23 cellular contexts compared by ENCODE assay signal in the genomic region with DNA sequence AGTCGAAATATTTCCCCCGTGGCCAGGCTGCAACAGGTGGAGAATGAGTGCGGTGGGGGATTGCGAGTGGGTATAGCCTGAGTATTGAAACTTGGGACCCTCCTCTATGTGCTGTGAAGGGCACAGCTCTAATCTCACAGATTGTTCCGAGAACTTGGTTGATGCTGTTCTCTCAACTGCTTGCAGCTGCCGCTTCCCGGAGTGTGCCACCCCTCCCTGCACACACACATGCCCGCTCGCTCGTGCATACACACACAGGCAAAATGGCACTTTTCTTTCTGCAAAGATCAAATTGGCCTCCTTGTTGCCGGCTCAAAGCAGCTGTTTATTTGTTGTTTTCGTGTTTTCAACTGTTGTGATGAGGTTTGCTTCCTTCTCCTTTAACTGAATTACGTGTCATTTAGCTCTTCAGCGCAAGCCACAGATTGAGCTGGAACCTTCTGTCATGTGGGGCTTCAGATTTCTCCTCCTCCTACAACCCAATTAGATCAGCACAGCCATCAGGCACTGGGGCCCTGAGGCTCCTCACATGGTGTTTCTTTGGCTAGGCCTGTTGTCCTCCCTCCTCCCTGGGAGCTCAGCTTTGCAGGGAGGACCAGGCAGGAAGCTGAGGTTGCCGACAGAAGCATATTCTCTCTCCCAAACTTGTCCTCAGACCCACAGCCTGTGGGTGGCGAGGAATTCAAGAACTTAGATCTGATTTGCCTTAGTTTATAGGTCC. TPM values are rescaled to one million over a fixed set of nuclear protein-coding genes. Genes with fewer than 3 reads are reported as not detected.
"Had no signal": no experiment of that assay in that cellular context is flagged by ENCODE, and none has a peak within 500 bp of the region (broad histone marks: within the 10 kb centered on the region; RNA-seq: fewer than 3 reads in every experiment).

No MANE protein-coding gene starts in this region.

- H3K9me3 Mint-ChIP-seq: activated naive CD8-positive, alpha-beta T cell treated with anti-CD3 and anti-CD28 coated beads, Interleukin-2, amount 10 ng/mL, durations not matched to agents 7 days and 5 days; effector memory CD8-positive, alpha-beta T cell; T-cell had no signal

- ATAC-seq: activated CD4-positive, alpha-beta T cell treated with anti-CD3 and anti-CD28 coated beads for 36 hours; activated CD8-positive, alpha-beta T cell treated with anti-CD3 and anti-CD28 coated beads, Interleukin-2, amount 10 ng/mL, durations not matched to agents 7 days and 5 days; effector memory CD8-positive, alpha-beta T cell; gastroesophageal sphincter; left cardiac atrium; mucosa of descending colon; naive thymus-derived CD8-positive, alpha-beta T cell; right lobe of liver; T-cell had no signal

- H3K36me3 Mint-ChIP-seq: activated naive CD8-positive, alpha-beta T cell treated with anti-CD3 and anti-CD28 coated beads, Interleukin-2, amount 10 ng/mL, durations not matched to agents 7 days and 5 days; naive thymus-derived CD8-positive, alpha-beta T cell; T-cell had no signal

- H3K36me3 ChIP-seq: gastroesophageal sphincter, neutrophil, prostate gland, right lobe of liver, suprapubic skin had no signal

- H3K9me3 ChIP-seq: gastroesophageal sphincter, mucosa of descending colon, neutrophil, prostate gland, right lobe of liver, suprapubic skin had no signal

- DNase-seq: activated CD4-positive, alpha-beta T cell treated with anti-CD3 and anti-CD28 coated beads for 36 hours; activated CD8-positive, alpha-beta memory T cell treated with anti-CD3 and anti-CD28 coated beads, Interleukin-2, amount 50 U/mL, for 48 hours; activated CD8-positive, alpha-beta T cell treated with anti-CD3 and anti-CD28 coated beads, Interleukin-2, amount 10 ng/mL, durations not matched to agents 7 days and 5 days; activated naive CD8-positive, alpha-beta T cell treated with anti-CD3 and anti-CD28 coated beads, Interleukin-2, amount 10 ng/mL, durations not matched to agents 7 days and 5 days; aorta; cortex of kidney; effector memory CD8-positive, alpha-beta T cell; immature natural killer cell; left cardiac atrium; mucosa of descending colon; naive thymus-derived CD8-positive, alpha-beta T cell; right lobe of liver; stimulated activated CD4-positive, alpha-beta T cell treated with anti-CD3 and anti-CD28 coated beads, Interleukin-1b, Interleukin-23, amount 100 ng/mL, for 48 hours; stimulated activated naive CD4-positive, alpha-beta T cell; T-cell; T1000 had no signal

- H3K27ac ChIP-seq: epithelial cell of prostate, gastroesophageal sphincter, neutrophil, prostate gland, right lobe of liver, suprapubic skin, VCaP had no signal

- H3K27ac Mint-ChIP-seq: activated CD4-positive, alpha-beta T cell treated with anti-CD3 and anti-CD28 coated beads for 36 hours; activated CD8-positive, alpha-beta T cell treated with anti-CD3 and anti-CD28 coated beads, Interleukin-2, amount 10 ng/mL, durations not matched to agents 7 days and 5 days; activated naive CD8-positive, alpha-beta T cell treated with anti-CD3 and anti-CD28 coated beads, Interleukin-2, amount 10 ng/mL, durations not matched to agents 7 days and 5 days; effector memory CD8-positive, alpha-beta T cell; naive thymus-derived CD8-positive, alpha-beta T cell; T-cell had no signal

- H3K4me3 Mint-ChIP-seq: activated CD4-positive, alpha-beta T cell treated with anti-CD3 and anti-CD28 coated beads for 36 hours; activated CD8-positive, alpha-beta T cell treated with anti-CD3 and anti-CD28 coated beads, Interleukin-2, amount 10 ng/mL, durations not matched to agents 7 days and 5 days; activated naive CD8-positive, alpha-beta T cell treated with anti-CD3 and anti-CD28 coated beads, Interleukin-2, amount 10 ng/mL, durations not matched to agents 7 days and 5 days; effector memory CD8-positive, alpha-beta T cell; immature natural killer cell; naive thymus-derived CD8-positive, alpha-beta T cell; T-cell had no signal

- H3K27me3 ChIP-seq: right lobe of liver had no signal

- H3K4me1 Mint-ChIP-seq: activated CD4-positive, alpha-beta T cell treated with anti-CD3 and anti-CD28 coated beads for 36 hours; activated naive CD8-positive, alpha-beta T cell treated with anti-CD3 and anti-CD28 coated beads, Interleukin-2, amount 10 ng/mL, durations not matched to agents 7 days and 5 days; immature natural killer cell; naive thymus-derived CD8-positive, alpha-beta T cell; T-cell had no signal

- H3K4me3 ChIP-seq: gastroesophageal sphincter, mucosa of descending colon, prostate gland, right lobe of liver, suprapubic skin had no signal

- H3K4me1 ChIP-seq: gastroesophageal sphincter, prostate gland, right lobe of liver, suprapubic skin had no signal

RNA-seq across cellular contexts. Expression of a gene that starts 13.9 kb away (rescaled TPM):
- total RNA-seq: lung microvascular endothelial cell had no signal
- polyA plus RNA-seq: aorta; naive thymus-derived CD8-positive, alpha-beta T cell had no signal
